In the genomic region with DNA sequence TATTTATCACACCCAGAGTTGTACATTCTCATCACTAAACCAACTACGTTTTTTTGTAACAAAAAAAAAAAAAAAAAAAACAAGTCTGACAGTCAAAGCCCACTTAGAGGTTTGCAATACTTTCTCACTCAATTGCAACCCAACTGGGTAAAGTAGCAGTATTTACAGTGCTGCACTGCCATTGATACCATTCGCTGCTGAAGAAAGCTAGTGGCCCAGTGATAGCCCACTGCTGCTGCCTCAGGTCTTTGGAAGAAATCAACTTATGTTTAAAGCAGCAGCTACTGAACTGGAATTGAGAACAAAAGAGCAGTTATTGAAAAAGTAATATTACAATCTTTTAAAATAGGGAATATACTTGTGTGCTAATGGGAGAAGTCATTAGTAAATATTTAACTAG, we compare ENCODE assay signal across 7 cellular contexts. TPM values are rescaled to one million over a fixed set of nuclear protein-coding genes. Genes with fewer than 3 reads are reported as not detected.
A peak's percentile ranks its signal among the peaks of the same experiment; 100 is the strongest.
DNase-seq lines count a peak whose midpoint lies in the region; ATAC-seq and TF ChIP-seq lines count a peak whose summit lies in the region.

No MANE protein-coding gene starts in this region.

- peaks cover 33% of the 10 kb centered on the region for H3K4me1 ChIP-seq in HAP-1
- H3K4me1 ChIP-seq in skeletal muscle satellite cell (ENCODE audit: control insufficient read depth, insufficient read depth, low read length): peaks cover 28% of the 10 kb centered on the region

- CTCF ChIA-PET in T-cell (lab: Charles Lee): interaction anchor here (0.9 to 3.6 kb wide), 12 partner anchors 9 to 181 kb away, joined by 3 to 18 read pairs (median 4); a partner anchor contains a TSS

- peak overlapping the region; percentile 100 for H3K9ac ChIP-seq in skeletal muscle satellite cell (ENCODE audit: low read depth, low read length)

- H3K9me3 ChIP-seq in HAP-1 (no peaks in the 10 kb centered on the region), skeletal muscle satellite cell (replicated peaks; ENCODE audit: low read length) (no peaks in the 10 kb centered on the region)

- H3K27me3 ChIP-seq in HAP-1 (ENCODE audit: low read depth) (no peaks in the 10 kb centered on the region), skeletal muscle satellite cell (ENCODE audit: control insufficient read depth, insufficient read depth, low read length) (no peaks in the 10 kb centered on the region)

- no peaks in the 10 kb centered on the region for H3K27me3 Mint-ChIP-seq in T-cell

- in situ Hi-C loops in HAP-1 (cut with MboI; ENCODE audit: low sequenced_read_pairs): loop anchor here (5.0 to 25.0 kb wide), 2 partner anchors 111 to 176 kb away; no protein-coding TSS in a partner anchor

- ATAC-seq in T-cell (replicated peaks in 1 of 4): no peak

- no peak for TF ChIP-seq CTCF in fibroblast of the aortic adventitia (IDR thresholded peaks at IDR 0.05; ENCODE audit: insufficient read depth, low read length)

- peaks cover 49% of the 10 kb centered on the region for H3K36me3 Mint-ChIP-seq in T-cell

- H3K36me3 ChIP-seq in HAP-1 (replicated peaks) (peaks cover 70% of the 10 kb centered on the region), skeletal muscle satellite cell (ENCODE audit: insufficient read depth, low read length) (peaks cover 66% of the 10 kb centered on the region)

- peak overlapping the region; percentile 79 to 82 for H3K27ac Mint-ChIP-seq in T-cell

- H3K4me3 ChIP-seq in HAP-1 (peak overlapping the region; percentile 95), fibroblast of the aortic adventitia (ENCODE audit: low read depth, low read length) (peak overlapping the region; percentile 95), skeletal muscle satellite cell (ENCODE audit: low read length) (peak overlapping the region; percentile 100)

- DNase-seq in HAP-1 (ENCODE audit: low spot score in 2 of 2) (no peak), T-cell (no peak), fibroblast of the aortic adventitia (ENCODE audit: low read depth) (peak; percentile 28), GF-D8 (lab: John Stamatoyannopoulos, UW) (no peak), mesenteric fat pad (ENCODE audit: low spot score) (no peak), HPDE6-E6E7 (ENCODE audit: extremely low spot score) (no peak)

- H3K4me2 ChIP-seq in skeletal muscle satellite cell (ENCODE audit: low read length): peak overlapping the region; percentile 76

- POLR2A ChIA-PET in T-cell (lab: Charles Lee): interaction anchor here (0.6 to 6.3 kb wide), 15 partner anchors 9 to 109 kb away, joined by 3 to 109 read pairs (median 13); a partner anchor contains a TSS

- H3K9me3 Mint-ChIP-seq in T-cell: no peaks in the 10 kb centered on the region

- H3K4me1 Mint-ChIP-seq in T-cell: peaks cover 69 to 73% (median 73%) of the 10 kb centered on the region in 3 donors

- peak overlapping the region; percentile 91 to 94 (median 91) for H3K4me3 Mint-ChIP-seq in T-cell

RNA-seq across cellular contexts. Expression of a gene that starts 2.7 kb away (rescaled TPM):
- total RNA-seq in T-cell: 100 to 1,000 TPM; 302 to 498 (median 321) TPM
- total RNA-seq in fibroblast of the aortic adventitia (ENCODE audit: low replicate concordance): 348 and 773 TPM in 2 replicates
- total RNA-seq in skeletal muscle satellite cell (2012; rRNA removed): 217 and 250 TPM in 2 replicates
- 284 TPM for total RNA-seq in mesenteric fat pad

RNA-seq across cellular contexts. Expression of a gene that starts 26.2 kb away (rescaled TPM):
- total RNA-seq in T-cell: 10 to 100 TPM; 17.0 to 32.0 (median 27.5) TPM
- total RNA-seq in fibroblast of the aortic adventitia (ENCODE audit: low replicate concordance): 44.2 and 98.5 TPM in 2 replicates
- total RNA-seq in skeletal muscle satellite cell (2012; rRNA removed): 31.4 and 41.9 TPM in 2 replicates
- total RNA-seq in mesenteric fat pad: 20.8 TPM
